ENCODE assay signal across 27 cellular contexts in the genomic region with DNA sequence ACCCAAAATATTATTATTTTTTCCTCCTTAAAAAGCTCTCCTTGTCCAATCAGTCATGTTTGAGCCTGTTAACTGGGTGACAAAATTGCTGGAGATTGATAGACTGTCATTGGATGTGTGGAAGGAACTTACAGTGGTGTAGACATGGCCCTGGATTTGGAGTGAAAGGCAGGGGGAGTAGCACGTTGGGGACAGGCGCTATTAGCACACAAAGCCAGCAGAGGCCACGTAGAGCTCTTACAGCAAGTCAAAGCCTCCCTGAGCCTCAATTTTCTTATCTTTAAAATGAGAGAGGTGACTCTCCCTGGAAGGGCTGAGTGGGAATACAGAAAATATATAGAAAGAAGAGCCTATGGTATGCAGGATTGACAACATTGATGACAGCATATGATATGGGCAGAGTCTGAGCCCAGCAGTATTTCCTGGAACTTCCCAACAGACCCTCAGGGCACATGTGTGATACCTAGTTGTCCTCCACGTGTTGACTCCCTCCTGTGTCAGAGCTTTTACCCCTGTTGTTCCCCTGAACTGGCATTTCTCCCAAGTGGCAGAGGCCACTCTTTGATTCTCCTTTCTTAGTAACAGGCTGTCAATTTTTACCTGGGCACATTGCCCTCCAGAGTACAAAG.
DNase-seq lines count a peak whose midpoint lies in the region; ATAC-seq lines count a peak whose summit lies in the region.
"Had no signal": no experiment of that assay in that cellular context is flagged by ENCODE, and none has a peak within 500 bp of the region (broad histone marks: within the 10 kb centered on the region; RNA-seq: fewer than 3 reads in every experiment).

No MANE protein-coding gene starts in this region.

- CTCF ChIA-PET in activated naive CD4-positive, alpha-beta T cell treated with anti-CD3 and anti-CD28 coated beads for 36 hours (lab: Charles Lee): interaction anchor here (0.6 to 0.7 kb wide), 3 partner anchors 130 to 1193 kb away, joined by 3 to 4 read pairs (median 3); no protein-coding TSS in a partner anchor

- H3K9me3 Mint-ChIP-seq in activated naive CD4-positive, alpha-beta T cell treated with anti-CD3 and anti-CD28 coated beads for 36 hours: no peaks in the 10 kb centered on the region
- H3K9me3 Mint-ChIP-seq: activated CD4-positive, alpha-beta memory T cell treated with anti-CD3 and anti-CD28 coated beads, Interleukin-2, amount 10 ng/mL, durations not matched to agents 7 days and 5 days; activated T-helper 2 cell treated with anti-CD3 and anti-CD28 coated beads, Interferon-gamma antibody, Interleukin-2, Interleukin-4, amounts not matched to agents 10 μg/mL and 5 μg/mL and 100 μg/mL, durations not matched to agents 14 hours and 24 hours and 36 hours; CD4-positive, alpha-beta T cell; nephron progenitor cell; stimulated activated naive B cell treated with anti-CD40 and anti-IgM and Interleukin-4, amounts not matched to agents 10 μg/mL and 1 μg/mL and 100 μg/mL, for 72 hours; T-helper 2 cell treated with Interferon-gamma antibody and Interleukin-4, amounts not matched to agents 5 μg/mL and 100 μg/mL, for 36 hours had no signal

- no peaks in the 10 kb centered on the region for H3K36me3 Mint-ChIP-seq in activated naive CD4-positive, alpha-beta T cell treated with anti-CD3 and anti-CD28 coated beads for 36 hours (ENCODE audit: low read depth)
- H3K36me3 Mint-ChIP-seq: activated naive CD8-positive, alpha-beta T cell; stimulated activated naive B cell treated with anti-CD40 and anti-IgM and Interleukin-4, amounts not matched to agents 10 μg/mL and 1 μg/mL and 100 μg/mL, for 72 hours had no signal

- intact Hi-C loops in activated naive CD4-positive, alpha-beta T cell treated with anti-CD3 and anti-CD28 coated beads for 36 hours (cut with micrococcal nuclease): loop anchor here (10.0 kb wide), 2 partner anchors 833 to 1893 kb away; no protein-coding TSS in a partner anchor

- no peak overlapping the region for H3K4me3 Mint-ChIP-seq in activated naive CD4-positive, alpha-beta T cell treated with anti-CD3 and anti-CD28 coated beads for 36 hours
- H3K4me3 Mint-ChIP-seq: activated CD4-positive, alpha-beta memory T cell treated with anti-CD3 and anti-CD28 coated beads, Interleukin-2, amount 10 ng/mL, durations not matched to agents 7 days and 5 days; activated naive CD8-positive, alpha-beta T cell; CD4-positive, alpha-beta T cell; nephron progenitor cell; stimulated activated naive B cell treated with anti-CD40 and anti-IgM and Interleukin-4, amounts not matched to agents 10 μg/mL and 1 μg/mL and 100 μg/mL, for 72 hours; T-helper 2 cell treated with Interferon-gamma antibody and Interleukin-4, amounts not matched to agents 5 μg/mL and 100 μg/mL, for 36 hours had no signal

- peaks cover 16% of the 10 kb centered on the region for H3K4me1 Mint-ChIP-seq in activated naive CD4-positive, alpha-beta T cell treated with anti-CD3 and anti-CD28 coated beads for 36 hours (ENCODE audit: low read depth)
- H3K4me1 Mint-ChIP-seq: stimulated activated naive B cell treated with anti-CD40 and anti-IgM and Interleukin-4, amounts not matched to agents 10 μg/mL and 1 μg/mL and 100 μg/mL, for 72 hours had no signal

- H3K27me3 Mint-ChIP-seq in activated naive CD4-positive, alpha-beta T cell treated with anti-CD3 and anti-CD28 coated beads for 36 hours (ENCODE audit: low read depth): no peaks in the 10 kb centered on the region
- H3K27me3 Mint-ChIP-seq: CD4-positive, alpha-beta T cell had no signal

- ATAC-seq in HG03175 (IDR thresholded peaks at IDR 0.05; ENCODE audit: unreplicated experiment): no peak
- ATAC-seq in GM21723 (IDR thresholded peaks at IDR 0.05; ENCODE audit: unreplicated experiment): no peak
- ATAC-seq: pancreas; stimulated activated naive B cell treated with anti-CD40 and anti-IgM and Interleukin-4, amounts not matched to agents 10 μg/mL and 1 μg/mL and 100 μg/mL, for 72 hours had no signal

- DNase-seq in activated naive CD4-positive, alpha-beta T cell treated with anti-CD3 and anti-CD28 coated beads for 36 hours: peak; percentile 20
- no peak for DNase-seq in activated naive CD4-positive, alpha-beta T cell treated with anti-CD3 and anti-CD28 coated beads, Interleukin-2, amount 50 U/mL, for 16 hours
- DNase-seq in NCI-H69 (lab: John Stamatoyannopoulos, UW): peak; percentile 65
- DNase-seq in iPS-NIHi11 (ENCODE audit: low spot score): peak; percentile 12
- no peak for DNase-seq in OCI-M1 (lab: John Stamatoyannopoulos, UW)
- DNase-seq in NOMO-1 (lab: John Stamatoyannopoulos, UW; ENCODE audit: unreplicated experiment in 2 of 2): no peak
- DNase-seq: activated CD4-positive, alpha-beta memory T cell treated with anti-CD3 and anti-CD28 coated beads, Interleukin-2, amount 10 ng/mL, durations not matched to agents 7 days and 5 days; activated CD8-positive, alpha-beta memory T cell treated with anti-CD3 and anti-CD28 coated beads, Interleukin-2, amount 50 U/mL, for 48 hours; anterior cingulate cortex; CD4-positive, alpha-beta T cell; effector CD4-positive, alpha-beta T cell; hippocampal formation; mammary epithelial cell; NCI-H1694; nephron progenitor cell; pancreas; Peyer's patch; retina; SHP77 treated with DMSO at 0.1 percent for 48 hours; stimulated activated naive B cell treated with anti-CD40 and anti-IgM and Interleukin-4, amounts not matched to agents 10 μg/mL and 1 μg/mL and 100 μg/mL, for 72 hours; substantia nigra; upper lobe of left lung had no signal

- no peak overlapping the region for H3K27ac Mint-ChIP-seq in activated naive CD4-positive, alpha-beta T cell treated with anti-CD3 and anti-CD28 coated beads for 36 hours
- H3K27ac Mint-ChIP-seq: activated CD4-positive, alpha-beta memory T cell treated with anti-CD3 and anti-CD28 coated beads, Interleukin-2, amount 10 ng/mL, durations not matched to agents 7 days and 5 days; activated naive CD8-positive, alpha-beta T cell; activated T-helper 2 cell treated with anti-CD3 and anti-CD28 coated beads, Interferon-gamma antibody, Interleukin-2, Interleukin-4, amounts not matched to agents 10 μg/mL and 5 μg/mL and 100 μg/mL, durations not matched to agents 14 hours and 24 hours and 36 hours; CD4-positive, alpha-beta T cell; nephron progenitor cell; stimulated activated naive B cell treated with anti-CD40 and anti-IgM and Interleukin-4, amounts not matched to agents 10 μg/mL and 1 μg/mL and 100 μg/mL, for 72 hours; T-helper 2 cell treated with Interferon-gamma antibody and Interleukin-4, amounts not matched to agents 5 μg/mL and 100 μg/mL, for 36 hours had no signal

Comparison
In these comparisons a context has a peak if more than half of its experiments do, and no peak if none do; other contexts are left out.
1. DNase-seq: peak in activated naive CD4-positive, alpha-beta T cell treated with anti-CD3 and anti-CD28 coated beads for 36 hours (single experiment), NCI-H69 (single experiment) and iPS-NIHi11 (single experiment); none in activated naive CD4-positive, alpha-beta T cell treated with anti-CD3 and anti-CD28 coated beads, Interleukin-2, amount 50 U/mL, for 16 hours (single experiment), OCI-M1 (single experiment) and NOMO-1 (0 of 2).